8 cellular contexts compared by ENCODE assay signal in genomic region chr6:21587182-21587924, GRCh38. TPM values are rescaled to one million over a fixed set of nuclear protein-coding genes. Genes with fewer than 3 reads are reported as not detected.
A peak's percentile ranks its signal among the peaks of the same experiment; 100 is the strongest.
DNase-seq lines count a peak whose midpoint lies in the region; ATAC-seq and TF ChIP-seq lines count a peak whose summit lies in the region.

No MANE protein-coding gene starts in this region.

- DNase-seq in CD4-positive, alpha-beta T cell = peak in 1 of 10 experiments; percentile 3
- DNase-seq in NCI-H226 (peak; percentile 43), fibroblast of gingiva (ENCODE audit: low read depth) (peak; percentile 63), naive B cell (peak; percentile 57)
- peak; percentile 44 for DNase-seq in activated CD8-positive, alpha-beta T cell treated with anti-CD3 and anti-CD28 coated beads, Interleukin-2, amount 10 ng/mL, durations not matched to agents 7 days and 5 days

- H3K27me3 ChIP-seq in CD4-positive, alpha-beta T cell (ENCODE audit: control insufficient read depth, insufficient read depth, low read length) = peaks cover 36% of the 10 kb centered on the region

- peaks cover 12% of the 10 kb centered on the region for H3K36me3 Mint-ChIP-seq in CD4-positive, alpha-beta T cell (ENCODE audit: low read depth)
- no peaks in the 10 kb centered on the region for H3K36me3 Mint-ChIP-seq in activated CD8-positive, alpha-beta T cell treated with anti-CD3 and anti-CD28 coated beads, Interleukin-2, amount 10 ng/mL, durations not matched to agents 7 days and 5 days (ENCODE audit: low read depth)
- peaks cover 1 to 5% of the 10 kb centered on the region in 2 donors for H3K36me3 Mint-ChIP-seq in naive B cell

- no peaks in the 10 kb centered on the region for H3K36me3 ChIP-seq in urinary bladder (ENCODE audit: insufficient read depth)

- peak overlapping the region; percentile 66 for H3K27ac Mint-ChIP-seq in CD4-positive, alpha-beta T cell
- peak overlapping the region; percentile 51 for H3K27ac Mint-ChIP-seq in activated CD8-positive, alpha-beta T cell treated with anti-CD3 and anti-CD28 coated beads, Interleukin-2, amount 10 ng/mL, durations not matched to agents 7 days and 5 days
- H3K27ac Mint-ChIP-seq in naive B cell = peak overlapping the region in 3 of 6 donors; percentile 65 to 68 (median 66)

- peak overlapping the region; percentile 39 for H3K4me3 ChIP-seq in urinary bladder (ENCODE audit: low read depth, low read length)

- intact Hi-C loops in CD4-positive, alpha-beta T cell (cut with DNase I, micrococcal nuclease) = no loop called here

- POLR2A ChIA-PET in CD4-positive, alpha-beta T cell (lab: Charles Lee) = interaction anchor here (1.3 to 1.9 kb wide), 2 partner anchors 11 to 559 kb away, joined by 4 to 7 read pairs; no protein-coding TSS in a partner anchor
- POLR2A ChIA-PET in activated CD8-positive, alpha-beta T cell treated with anti-CD3 and anti-CD28 coated beads, Interleukin-2, amount 10 ng/mL, durations not matched to agents 7 days and 5 days (lab: Charles Lee) = interaction anchor here (1.1 kb wide), 1 partner anchor 9 kb away, joined by 3 read pairs; no protein-coding TSS in a partner anchor

- peaks cover 13% of the 10 kb centered on the region for H3K4me1 Mint-ChIP-seq in CD4-positive, alpha-beta T cell (ENCODE audit: low read depth)
- peaks cover 14% of the 10 kb centered on the region for H3K4me1 Mint-ChIP-seq in activated CD8-positive, alpha-beta T cell treated with anti-CD3 and anti-CD28 coated beads, Interleukin-2, amount 10 ng/mL, durations not matched to agents 7 days and 5 days (ENCODE audit: low read depth)
- H3K4me1 Mint-ChIP-seq in naive B cell = peaks cover 15 to 23% (median 20%) of the 10 kb centered on the region in 3 donors

- WGBS in urinary bladder = under 1% methylated on average over 52 of the region's 52 CpGs

- H3K4me1 ChIP-seq in urinary bladder (ENCODE audit: insufficient read depth) = no peaks in the 10 kb centered on the region

- CTCF ChIA-PET in CD4-positive, alpha-beta T cell (lab: Charles Lee) = no interaction called here
- CTCF ChIA-PET in activated CD8-positive, alpha-beta T cell treated with anti-CD3 and anti-CD28 coated beads, Interleukin-2, amount 10 ng/mL, durations not matched to agents 7 days and 5 days (lab: Charles Lee) = interaction anchor here (1.1 to 3.2 kb wide), 5 partner anchors 11 to 1050 kb away, joined by 3 to 58 read pairs (median 4); no protein-coding TSS in a partner anchor

- peaks cover 6% of the 10 kb centered on the region for H3K9me3 Mint-ChIP-seq in CD4-positive, alpha-beta T cell
- H3K9me3 Mint-ChIP-seq in activated CD8-positive, alpha-beta T cell treated with anti-CD3 and anti-CD28 coated beads, Interleukin-2, amount 10 ng/mL, durations not matched to agents 7 days and 5 days (ENCODE audit: insufficient read depth) = peaks cover under 1% of the 10 kb centered on the region
- peaks cover 2 to 10% (median 4%) of the 10 kb centered on the region in 7 donors for H3K9me3 Mint-ChIP-seq in naive B cell

- peak overlapping the region; percentile 96 for H3K4me3 Mint-ChIP-seq in CD4-positive, alpha-beta T cell
- H3K4me3 Mint-ChIP-seq in activated CD8-positive, alpha-beta T cell treated with anti-CD3 and anti-CD28 coated beads, Interleukin-2, amount 10 ng/mL, durations not matched to agents 7 days and 5 days = peak overlapping the region; percentile 86
- peak overlapping the region; percentile 90 to 99 (median 98) for H3K4me3 Mint-ChIP-seq in naive B cell

- no peak overlapping the region for H3K27ac ChIP-seq in CD4-positive, alpha-beta T cell (ENCODE audit: low read depth, low read length)
- H3K27ac ChIP-seq in urinary bladder (ENCODE audit: low read depth) = peak overlapping the region; percentile 70

- peak; percentile 28 for ATAC-seq in CD4-positive, alpha-beta T cell (ENCODE audit: poor library complexity)
- ATAC-seq in GM18907 (IDR thresholded peaks at IDR 0.05; ENCODE audit: unreplicated experiment) (peak; percentile 53), HG03066 (IDR thresholded peaks at IDR 0.05; ENCODE audit: low read depth, unreplicated experiment) (peak; percentile 26), naive B cell (ENCODE audit: low read depth in 2 of 2) (peak; percentile 43 to 48)
- peak; percentile 36 for ATAC-seq in activated CD8-positive, alpha-beta T cell treated with anti-CD3 and anti-CD28 coated beads, Interleukin-2, amount 10 ng/mL, durations not matched to agents 7 days and 5 days

- H3K9me3 ChIP-seq in CD4-positive, alpha-beta T cell (ENCODE audit: control insufficient read depth, low read length) = peaks cover 1% of the 10 kb centered on the region

- peaks cover 43% of the 10 kb centered on the region for H3K27me3 Mint-ChIP-seq in CD4-positive, alpha-beta T cell
- peaks cover 45% of the 10 kb centered on the region for H3K27me3 Mint-ChIP-seq in activated CD8-positive, alpha-beta T cell treated with anti-CD3 and anti-CD28 coated beads, Interleukin-2, amount 10 ng/mL, durations not matched to agents 7 days and 5 days (ENCODE audit: low read depth)
- H3K27me3 Mint-ChIP-seq in naive B cell = peaks cover 0 to 10% (median 6%) of the 10 kb centered on the region in 3 donors

- TF ChIP-seq CTCF in CD4-positive, alpha-beta T cell (IDR thresholded peaks at IDR 0.05) = no peak

RNA-seq across cellular contexts. Expression of gene SOX4, which starts 6.2 kb away (rescaled TPM):
- total RNA-seq in CD4-positive, alpha-beta T cell = 10 to 100 TPM; 22.1 to 22.6 TPM
- under 1 TPM; 0.71 to 0.83 TPM for total RNA-seq in activated CD8-positive, alpha-beta T cell treated with anti-CD3 and anti-CD28 coated beads, Interleukin-2, amount 10 ng/mL, durations not matched to agents 7 days and 5 days
- 1 to 10 TPM; 1.8 to 4.6 (median 3.1) TPM for polyA plus RNA-seq in naive B cell (ENCODE audit: low read depth in 6 of 6)
- total RNA-seq in urinary bladder = 71.0 TPM
- 6.3 TPM for polyA plus RNA-seq in urinary bladder

Comparison
In these comparisons a context has a peak if more than half of its experiments do, and no peak if none do; other contexts are left out.
1. RNA of gene SOX4, which starts 6.2 kb away (total RNA-seq): 71.0 TPM in urinary bladder (single experiment) and 22.1 to 22.6 TPM in CD4-positive, alpha-beta T cell; 0.71 to 0.83 TPM in activated CD8-positive, alpha-beta T cell treated with anti-CD3 and anti-CD28 coated beads, Interleukin-2, amount 10 ng/mL, durations not matched to agents 7 days and 5 days; every median in the first group is over 10 times any median in the second.
2. Peak in every context shown above with its lines, with median percentiles within 50 percentile points of each other: ATAC-seq and H3K4me3 Mint-ChIP-seq.